28 cellular contexts compared by ENCODE assay signal in genomic region chr2:128278979-128279378, GRCh38. TPM values are rescaled to one million over a fixed set of nuclear protein-coding genes. Genes with fewer than 3 reads are reported as not detected.
DNase-seq lines count a peak whose midpoint lies in the region; ATAC-seq and TF ChIP-seq lines count a peak whose summit lies in the region.
"Had no signal": no experiment of that assay in that cellular context is flagged by ENCODE, and none has a peak within 500 bp of the region (broad histone marks: within the 10 kb centered on the region; RNA-seq: fewer than 3 reads in every experiment).

No MANE protein-coding gene starts in this region.

- H3K4me3 ChIP-seq in left ventricle myocardium inferior = no peak overlapping the region
- no peak overlapping the region for H3K4me3 ChIP-seq in aorta (ENCODE audit: low read length in 2 of 2)
- H3K4me3 ChIP-seq: ascending aorta, HAP-1, prostate gland, SJSA1, skin epidermis, uterus had no signal

- H3K27ac Mint-ChIP-seq in glutamatergic neuron (ENCODE audit: unreplicated experiment) (no peak overlapping the region), Calu3 (ENCODE audit: unreplicated experiment) (no peak overlapping the region)
- H3K27ac Mint-ChIP-seq: activated CD8-positive, alpha-beta T cell treated with anti-CD3 and anti-CD28 coated beads, Interleukin-2, amount 10 ng/mL, durations not matched to agents 7 days and 5 days; T-cell had no signal

- H3K27me3 ChIP-seq in left ventricle myocardium inferior (ENCODE audit: low read depth) (no peaks in the 10 kb centered on the region), aorta (ENCODE audit: control insufficient read depth in 1 of 2, insufficient read depth in 2 of 2, low read length in 1 of 2) (no peaks in the 10 kb centered on the region)
- H3K27me3 ChIP-seq: ascending aorta, SJSA1, uterus had no signal

- H3K9me3 ChIP-seq in left ventricle myocardium inferior (replicated peaks) (peaks cover 19% of the 10 kb centered on the region), aorta (ENCODE audit: control insufficient read depth, low read length) (peaks cover 2% of the 10 kb centered on the region)
- H3K9me3 ChIP-seq: ascending aorta, HAP-1, prostate gland, uterus had no signal

- no TSS peak for BruUV-seq in Calu3 (replicated peaks; lab: Mats Ljungman, UMichigan)

- TF ChIP-seq CTCF in left ventricle myocardium inferior (IDR thresholded peaks at IDR 0.05; ENCODE audit: borderline replicate concordance) (no peak), glutamatergic neuron (IDR thresholded peaks at IDR 0.05; ENCODE audit: partially characterized antibody, unreplicated experiment) (no peak), omental fat pad (IDR thresholded peaks at IDR 0.05) (no peak), Calu3 (IDR thresholded peaks at IDR 0.05; ENCODE audit: unreplicated experiment) (no peak)

- H3K27ac ChIP-seq in left ventricle myocardium inferior (replicated peaks) = no peak overlapping the region
- H3K27ac ChIP-seq in aorta (ENCODE audit: low read depth in 1 of 2, low read length in 2 of 2) = no peak overlapping the region
- H3K27ac ChIP-seq: ascending aorta, prostate gland, SJSA1, uterus had no signal

- intact Hi-C loops in left cardiac atrium (cut with DNase I) = no loop called here
- intact Hi-C loops in left ventricle myocardium inferior (cut with micrococcal nuclease) = no loop called here
- intact Hi-C loops in aorta (cut with DNase I) = no loop called here
- intact Hi-C loops in Calu3 (cut with micrococcal nuclease; ENCODE audit: unreplicated experiment) = no loop called here

- H3K36me3 Mint-ChIP-seq in glutamatergic neuron (ENCODE audit: unreplicated experiment) (peaks cover 18% of the 10 kb centered on the region), Calu3 (ENCODE audit: insufficient read depth, unreplicated experiment) (peaks cover 12% of the 10 kb centered on the region)

- CTCF ChIA-PET in Calu3 (lab: Charles Lee) = no interaction called here

- H3K27me3 Mint-ChIP-seq in glutamatergic neuron (ENCODE audit: unreplicated experiment) (peaks cover 19% of the 10 kb centered on the region), Calu3 (ENCODE audit: unreplicated experiment) (no peaks in the 10 kb centered on the region)
- H3K27me3 Mint-ChIP-seq: naive thymus-derived CD8-positive, alpha-beta T cell; T-cell had no signal

- no peak overlapping the region for H3K4me3 Mint-ChIP-seq in glutamatergic neuron (ENCODE audit: unreplicated experiment)
- no peak overlapping the region for H3K4me3 Mint-ChIP-seq in Calu3 (ENCODE audit: low read depth, unreplicated experiment)
- H3K4me3 Mint-ChIP-seq: activated CD8-positive, alpha-beta T cell treated with anti-CD3 and anti-CD28 coated beads, Interleukin-2, amount 10 ng/mL, durations not matched to agents 7 days and 5 days; CD14-positive monocyte; T-cell had no signal

- ATAC-seq in left cardiac atrium = no peak
- no peak for ATAC-seq in omental fat pad (ENCODE audit: low FRiP score)
- no peak for ATAC-seq in aorta (ENCODE audit: low FRiP score)
- ATAC-seq: activated CD8-positive, alpha-beta T cell treated with anti-CD3 and anti-CD28 coated beads, Interleukin-2, amount 10 ng/mL, durations not matched to agents 7 days and 5 days; naive thymus-derived CD8-positive, alpha-beta T cell; T-cell had no signal

- H3K4me1 ChIP-seq in left ventricle myocardium inferior (peaks cover 42% of the 10 kb centered on the region), aorta (ENCODE audit: control insufficient read depth in 1 of 2, insufficient read depth in 2 of 2, low read length in 2 of 2) (no peaks in the 10 kb centered on the region)
- H3K4me1 ChIP-seq: ascending aorta, HAP-1, SJSA1, uterus had no signal

- H3K4me1 Mint-ChIP-seq in glutamatergic neuron (ENCODE audit: low read depth, unreplicated experiment) (peaks cover 27% of the 10 kb centered on the region), Calu3 (ENCODE audit: low read depth, unreplicated experiment) (no peaks in the 10 kb centered on the region)

- H3K9me3 Mint-ChIP-seq in glutamatergic neuron (ENCODE audit: unreplicated experiment) (peaks cover 26% of the 10 kb centered on the region), Calu3 (ENCODE audit: low read depth, unreplicated experiment) (peaks cover 4% of the 10 kb centered on the region)

- peak; percentile 6 for DNase-seq in left cardiac atrium
- DNase-seq in left ventricle myocardium inferior = no peak
- peak; percentile 20 for DNase-seq in glutamatergic neuron
- DNase-seq in omental fat pad (ENCODE audit: low spot score) = peak; percentile 4
- peak; percentile 25 to 54 for DNase-seq in aorta
- DNase-seq in Calu3 = no peak
- DNase-seq in NOMO-1 treated with DMSO at 0.1 percent for 48 hours (lab: John Stamatoyannopoulos, UW; ENCODE audit: unreplicated experiment) = no peak
- DNase-seq in NCI-H2196 (lab: John Stamatoyannopoulos, UW; ENCODE audit: unreplicated experiment) = no peak
- DNase-seq: activated CD4-positive, alpha-beta T cell treated with anti-CD3 and anti-CD28 coated beads for 1 hour; activated CD8-positive, alpha-beta T cell treated with anti-CD3 and anti-CD28 coated beads, Interleukin-2, amount 10 ng/mL, durations not matched to agents 7 days and 5 days; activated naive CD4-positive, alpha-beta T cell treated with Interleukin-2 at 50 U/mL for 16 hours; dermis blood vessel endothelial cell; EL; Kasumi-1; kidney glomerular epithelial cell; NCI-H1694; NCI-H2171 treated with DMSO at 0.1 percent for 48 hours; NCI-H526; stimulated activated CD4-positive, alpha-beta T cell treated with anti-CD3 and anti-CD28 coated beads, Interleukin-1b, Interleukin-23, amount 100 ng/mL, for 48 hours; T-cell had no signal

- H3K36me3 ChIP-seq in left ventricle myocardium inferior = peaks cover 12% of the 10 kb centered on the region
- H3K36me3 ChIP-seq in aorta (ENCODE audit: control insufficient read depth in 1 of 2, insufficient read depth in 2 of 2, low read length in 1 of 2) = no peaks in the 10 kb centered on the region
- H3K36me3 ChIP-seq: HAP-1, prostate gland, uterus had no signal

- WGBS in aorta, 2 donors = 92 to 94% methylated on average over 7 of the region's 7 CpGs

RNA-seq across cellular contexts. Expression of gene HS6ST1, which starts 39.7 kb away (rescaled TPM):
- total RNA-seq in left cardiac atrium = 10 to 100 TPM; 14.3 to 19.3 TPM
- total RNA-seq in left ventricle myocardium inferior = 26.7 TPM
- total RNA-seq in glutamatergic neuron (ENCODE audit: unreplicated experiment) = 173 TPM
- 10 to 100 TPM; 17.8 to 28.9 (median 24.3) TPM for total RNA-seq in omental fat pad
- total RNA-seq in aorta = 10 to 100 TPM; 14.7 to 17.4 TPM
- 1 to 10 TPM; 3.0 to 3.1 TPM for polyA plus RNA-seq in aorta
- 27.6 and 34.6 TPM in 2 replicates for total RNA-seq in Calu3 (2022)

Comparison
In these comparisons a context has a peak if more than half of its experiments do, and no peak if none do; other contexts are left out.
1. DNase-seq: peak in left cardiac atrium (single experiment), glutamatergic neuron (single experiment), omental fat pad (single experiment) and aorta (2 of 2); none in left ventricle myocardium inferior (single experiment), Calu3 (single experiment), NOMO-1 treated with DMSO at 0.1 percent for 48 hours (single experiment) and NCI-H2196 (single experiment).